9 cellular contexts compared by ENCODE assay signal in the genomic region with DNA sequence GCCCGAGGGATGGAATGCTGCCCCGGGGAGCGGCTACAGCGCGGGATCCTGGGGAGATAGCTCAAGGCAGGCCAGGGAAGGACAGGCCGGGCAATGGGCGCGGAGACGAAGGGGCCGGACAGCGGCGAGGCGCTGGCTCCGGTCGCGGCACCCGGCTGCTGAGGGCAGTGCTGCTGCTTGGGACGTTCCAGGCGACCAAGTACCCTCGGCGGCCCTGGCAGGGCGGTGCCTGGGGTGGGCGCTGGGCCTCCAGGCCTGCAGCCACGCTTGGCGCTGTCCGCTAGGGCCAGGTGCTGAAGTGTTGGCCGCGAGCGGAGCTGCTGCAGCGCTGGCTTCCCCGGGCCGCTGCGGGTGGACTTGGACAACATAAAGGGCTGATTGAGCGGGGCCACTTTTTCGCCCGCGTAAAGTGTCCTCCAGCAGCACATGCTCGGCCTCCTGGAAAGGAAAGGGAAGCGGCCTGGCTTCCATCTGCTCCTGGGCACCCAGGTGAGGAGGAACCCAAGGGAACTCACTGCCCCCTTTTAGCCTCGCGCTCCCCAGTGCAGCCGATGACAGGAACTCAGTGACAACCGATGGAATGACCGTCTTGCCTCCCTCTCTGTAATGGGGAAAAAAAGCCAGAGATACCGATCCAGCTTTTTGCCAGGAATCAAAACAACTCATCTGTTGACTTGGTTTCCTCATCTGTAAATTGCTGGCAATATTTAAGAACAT. TPM values are rescaled to one million over a fixed set of nuclear protein-coding genes. Genes with fewer than 3 reads are reported as not detected.
DNase-seq lines count a peak whose midpoint lies in the region; ATAC-seq, FAIRE-seq and TF ChIP-seq lines count a peak whose summit lies in the region.
"Had no signal": no experiment of that assay in that cellular context is flagged by ENCODE, and none has a peak within 500 bp of the region (broad histone marks: within the 10 kb centered on the region; RNA-seq: fewer than 3 reads in every experiment).

No MANE protein-coding gene starts in this region.

- POLR2A ChIA-PET in SK-N-SH (lab: Yijun Ruan, JAX): no interaction called here

- TF ChIP-seq RAD21 in SK-N-SH (IDR thresholded peaks at IDR 0.05; ENCODE audit: low read length): no peak

- H3K9me3 Mint-ChIP-seq in endodermal cell: no peaks in the 10 kb centered on the region
- H3K9me3 Mint-ChIP-seq in mesothelial cell of epicardium: no peaks in the 10 kb centered on the region

- no peak overlapping the region for H2AFZ ChIP-seq in SK-N-SH (ENCODE audit: low read depth)

- H3K4me1 Mint-ChIP-seq in endodermal cell (no peaks in the 10 kb centered on the region), mesothelial cell of epicardium (no peaks in the 10 kb centered on the region)

- WGBS in SK-N-SH (ENCODE audit: low lambda C conversion rate): 77% methylated on average over 27 of the region's 45 CpGs
- 14 to 25% methylated on average over 18 to 45 of the region's 45 CpGs for WGBS in endodermal cell (ENCODE audit: insufficient coverage in 1 of 2, insufficient read length in 1 of 2), 2 experiments
- WGBS in thyroid gland, 2 donors: 18 to 34% methylated on average over 12 to 28 of the region's 45 CpGs

- intact Hi-C loops in thyroid gland (cut with DNase I): no loop called here

- TF ChIP-seq POLR2A in H54 (IDR thresholded peaks at IDR 0.05; ENCODE audit: low read depth, low read length): no peak
- TF ChIP-seq POLR2A in thyroid gland (IDR thresholded peaks at IDR 0.05): no peak

- no peaks in the 10 kb centered on the region for H3F3A ChIP-seq in SK-N-SH (replicated peaks; ENCODE audit: insufficient read depth)

- H3K36me3 Mint-ChIP-seq in endodermal cell (ENCODE audit: low read depth) (no peaks in the 10 kb centered on the region), mesothelial cell of epicardium (no peaks in the 10 kb centered on the region)

- no peak for TF ChIP-seq EP300 in SK-N-SH (IDR thresholded peaks at IDR 0.05; ENCODE audit: borderline replicate concordance in 1 of 2, low read depth in 1 of 2, low read length in 1 of 2)

- CTCF ChIA-PET in SK-N-SH (lab: Yijun Ruan, JAX): no interaction called here

- H3K27ac Mint-ChIP-seq in endodermal cell (no peak overlapping the region), mesothelial cell of epicardium (no peak overlapping the region)

- no peak for FAIRE-seq in H54 (lab: Jason Lieb, UNC)
- FAIRE-seq: keratinocyte had no signal

- H3K4me3 ChIP-seq in SK-N-SH (ENCODE audit: low read depth in 2 of 2, low read length in 1 of 2): no peak overlapping the region
- H3K4me3 ChIP-seq in endodermal cell (ENCODE audit: low read length): no peak overlapping the region
- H3K4me3 ChIP-seq in thyroid gland (replicated peaks in 1 of 3): no peak overlapping the region

- no peaks in the 10 kb centered on the region for H3K79me2 ChIP-seq in SK-N-SH (ENCODE audit: insufficient read depth)

- no peak overlapping the region for H3K4me2 ChIP-seq in SK-N-SH

- no peak overlapping the region for H3K9ac ChIP-seq in SK-N-SH
- no peak overlapping the region for H3K9ac ChIP-seq in endodermal cell (ENCODE audit: extremely low read depth, low read length, poor library complexity, severe bottlenecking)

- H3K36me3 ChIP-seq in SK-N-SH (replicated peaks in 1 of 2; ENCODE audit: control insufficient read depth in 1 of 2, insufficient read depth in 2 of 2, low read length in 1 of 2) (no peaks in the 10 kb centered on the region), endodermal cell (ENCODE audit: control insufficient read depth, insufficient read depth, low read length) (no peaks in the 10 kb centered on the region), thyroid gland (no peaks in the 10 kb centered on the region)

- H3K4me1 ChIP-seq in SK-N-SH (ENCODE audit: control insufficient read depth in 1 of 2, insufficient read depth in 2 of 2, low read depth in 1 of 2, low read length in 1 of 2): no peaks in the 10 kb centered on the region
- H3K4me1 ChIP-seq in endodermal cell (ENCODE audit: control insufficient read depth, insufficient read depth, low read length): no peaks in the 10 kb centered on the region
- no peaks in the 10 kb centered on the region for H3K4me1 ChIP-seq in thyroid gland

- H3K9me2 ChIP-seq in SK-N-SH: no peaks in the 10 kb centered on the region

- no peaks in the 10 kb centered on the region for H3K27me3 ChIP-seq in SK-N-SH (ENCODE audit: insufficient read depth)
- peaks cover 23% of the 10 kb centered on the region for H3K27me3 ChIP-seq in endodermal cell (ENCODE audit: control insufficient read depth, insufficient read depth, low read length, poor library complexity, severe bottlenecking)
- no peaks in the 10 kb centered on the region for H3K27me3 ChIP-seq in thyroid gland

- no peaks in the 10 kb centered on the region for H4K20me1 ChIP-seq in SK-N-SH (ENCODE audit: insufficient read depth)

- H3K27ac ChIP-seq in SK-N-SH (ENCODE audit: low read depth in 2 of 2, low read length in 1 of 2) (no peak overlapping the region), endodermal cell (ENCODE audit: low read depth, low read length) (no peak overlapping the region), thyroid gland (no peak overlapping the region)

- DNase-seq in H54 (ENCODE audit: insufficient read length, low spot score): peak; percentile 18
- DNase-seq in SK-N-SH: peak; percentile 16
- DNase-seq in endodermal cell: peak; percentile 99
- peak; percentile 79 to 95 for DNase-seq in mesothelial cell of epicardium (ENCODE audit: low spot score in 2 of 2, unreplicated experiment in 2 of 2)
- DNase-seq in thyroid gland: peak; percentile 85 to 88
- no peak for DNase-seq in NCI-H82 treated with DMSO at 0.1 percent for 48 hours (lab: John Stamatoyannopoulos, UW; ENCODE audit: unreplicated experiment)
- DNase-seq in DMS79 treated with DMSO at 0.1 percent for 48 hours (lab: John Stamatoyannopoulos, UW): no peak

- no peak overlapping the region for H3K4me3 Mint-ChIP-seq in endodermal cell
- H3K4me3 Mint-ChIP-seq in mesothelial cell of epicardium: peak overlapping the region; percentile 17

- no peak for ATAC-seq in HG02610 (IDR thresholded peaks at IDR 0.05; ENCODE audit: unreplicated experiment)

- H3K27me3 Mint-ChIP-seq in endodermal cell (ENCODE audit: insufficient read depth): peaks cover 70% of the 10 kb centered on the region
- peaks cover 67% of the 10 kb centered on the region for H3K27me3 Mint-ChIP-seq in mesothelial cell of epicardium (ENCODE audit: low read depth)

- H3K9me3 ChIP-seq in SK-N-SH: no peaks in the 10 kb centered on the region
- H3K9me3 ChIP-seq in endodermal cell (ENCODE audit: control insufficient read depth, low read length): no peaks in the 10 kb centered on the region
- H3K9me3 ChIP-seq in thyroid gland: no peaks in the 10 kb centered on the region

- TF ChIP-seq CTCF in SK-N-SH (IDR thresholded peaks at IDR 0.05) (no peak), endodermal cell (conservative IDR thresholded peaks at IDR 0.05) (peak; percentile 38), mesothelial cell of epicardium (IDR thresholded peaks at IDR 0.05; ENCODE audit: unreplicated experiment) (no peak), thyroid gland (IDR thresholded peaks at IDR 0.05) (peak in 3 of 6 experiments; percentile 3 to 38 (median 21))

TF ChIP-seq in SK-N-SH, 30 proteins besides CTCF, POLR2A, EP300 and RAD21 (continues in another document):
- TF ChIP-seq POLR2AphosphoS5 (IDR thresholded peaks at IDR 0.05; ENCODE audit: low read depth, low read length) (no peak), NFIC (IDR thresholded peaks at IDR 0.05; ENCODE audit: borderline replicate concordance) (no peak), TAF1 (IDR thresholded peaks at IDR 0.05; ENCODE audit: borderline replicate concordance, low read depth, low read length) (no peak), TEAD4 (IDR thresholded peaks at IDR 0.05; ENCODE audit: borderline replicate concordance, insufficient read depth) (no peak), ELF1 (IDR thresholded peaks at IDR 0.05) (no peak)
- TF ChIP-seq, protein P1, sequence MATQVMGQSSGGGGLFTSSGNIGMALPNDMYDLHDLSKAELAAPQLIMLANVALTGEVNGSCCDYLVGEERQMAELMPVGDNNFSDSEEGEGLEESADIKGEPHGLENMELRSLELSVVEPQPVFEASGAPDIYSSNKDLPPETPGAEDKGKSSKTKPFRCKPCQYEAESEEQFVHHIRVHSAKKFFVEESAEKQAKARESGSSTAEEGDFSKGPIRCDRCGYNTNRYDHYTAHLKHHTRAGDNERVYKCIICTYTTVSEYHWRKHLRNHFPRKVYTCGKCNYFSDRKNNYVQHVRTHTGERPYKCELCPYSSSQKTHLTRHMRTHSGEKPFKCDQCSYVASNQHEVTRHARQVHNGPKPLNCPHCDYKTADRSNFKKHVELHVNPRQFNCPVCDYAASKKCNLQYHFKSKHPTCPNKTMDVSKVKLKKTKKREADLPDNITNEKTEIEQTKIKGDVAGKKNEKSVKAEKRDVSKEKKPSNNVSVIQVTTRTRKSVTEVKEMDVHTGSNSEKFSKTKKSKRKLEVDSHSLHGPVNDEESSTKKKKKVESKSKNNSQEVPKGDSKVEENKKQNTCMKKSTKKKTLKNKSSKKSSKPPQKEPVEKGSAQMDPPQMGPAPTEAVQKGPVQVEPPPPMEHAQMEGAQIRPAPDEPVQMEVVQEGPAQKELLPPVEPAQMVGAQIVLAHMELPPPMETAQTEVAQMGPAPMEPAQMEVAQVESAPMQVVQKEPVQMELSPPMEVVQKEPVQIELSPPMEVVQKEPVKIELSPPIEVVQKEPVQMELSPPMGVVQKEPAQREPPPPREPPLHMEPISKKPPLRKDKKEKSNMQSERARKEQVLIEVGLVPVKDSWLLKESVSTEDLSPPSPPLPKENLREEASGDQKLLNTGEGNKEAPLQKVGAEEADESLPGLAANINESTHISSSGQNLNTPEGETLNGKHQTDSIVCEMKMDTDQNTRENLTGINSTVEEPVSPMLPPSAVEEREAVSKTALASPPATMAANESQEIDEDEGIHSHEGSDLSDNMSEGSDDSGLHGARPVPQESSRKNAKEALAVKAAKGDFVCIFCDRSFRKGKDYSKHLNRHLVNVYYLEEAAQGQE (IDR thresholded peaks at IDR 0.05; ENCODE audit: low read depth, low read length): peak; percentile 92

RNA-seq across cellular contexts. Expression of a gene that starts 23.7 kb away (rescaled TPM):
- polyA plus RNA-seq in SK-N-SH (2012; rRNA removed): 0.03 TPM in 1 of 2 replicates, not detected in the other
- not detected in 2 replicates for polyA plus RNA-seq in SK-N-SH (2012; cell fraction: cytosol; rRNA removed)
- not detected in 2 replicates for polyA plus RNA-seq in SK-N-SH (2012; cell fraction: nucleus; rRNA removed)
- total RNA-seq in endodermal cell: not detected
- polyA plus RNA-seq in endodermal cell (2013, experiment 1 of 2): 1.3 TPM
- 0.87 TPM for polyA plus RNA-seq in endodermal cell (2013, experiment 2 of 2)
- not detected in 3 replicates for total RNA-seq in mesothelial cell of epicardium
- not detected for total RNA-seq in thyroid gland
- polyA plus RNA-seq: keratinocyte had no signal

RNA-seq across cellular contexts. Expression of a gene that starts 53.4 kb away (rescaled TPM):
- 7.5 and 10.8 TPM in 2 replicates for polyA plus RNA-seq in SK-N-SH (2012; rRNA removed)
- polyA plus RNA-seq in SK-N-SH (2012; cell fraction: cytosol; rRNA removed): 8.0 and 9.2 TPM in 2 replicates
- 8.5 and 12.6 TPM in 2 replicates for polyA plus RNA-seq in SK-N-SH (2012; cell fraction: nucleus; rRNA removed)
- 10 to 100 TPM; 30.0 to 35.4 TPM for total RNA-seq in endodermal cell
- 28.1 TPM for polyA plus RNA-seq in endodermal cell (2013, experiment 1 of 2)
- polyA plus RNA-seq in endodermal cell (2013, experiment 2 of 2): 29.5 TPM
- total RNA-seq in mesothelial cell of epicardium: 25.9 to 29.7 TPM (median 26.5 TPM) in 3 replicates
- total RNA-seq in thyroid gland: 100 to 1,000 TPM; 135 to 209 (median 159) TPM

Comparison
In these comparisons a context has a peak if more than half of its experiments do, and no peak if none do; other contexts are left out.
1. DNase-seq: peak in H54 (single experiment), SK-N-SH (single experiment), endodermal cell (single experiment), mesothelial cell of epicardium (2 of 2) and thyroid gland (2 of 2); none in NCI-H82 treated with DMSO at 0.1 percent for 48 hours (single experiment) and DMS79 treated with DMSO at 0.1 percent for 48 hours (single experiment).